In the genomic region with DNA sequence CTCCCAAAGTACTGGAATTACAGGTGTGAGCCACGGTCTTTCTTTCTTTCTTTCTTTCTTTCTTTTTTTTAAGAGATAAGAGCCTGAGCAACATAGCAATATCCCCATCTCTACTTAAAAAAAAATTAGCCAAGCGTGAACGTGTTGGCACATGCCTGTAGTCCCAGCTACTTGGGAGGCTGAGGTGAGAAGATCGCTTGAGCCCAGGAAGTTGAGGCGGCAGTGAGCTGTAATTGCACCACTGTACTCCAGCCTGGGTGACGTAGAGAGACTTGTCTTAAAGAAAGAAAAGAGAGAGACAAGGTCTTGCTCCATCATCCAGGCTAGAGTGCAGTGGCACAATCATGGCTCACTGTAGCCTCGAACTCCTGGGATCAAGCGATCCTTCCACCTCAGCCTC, we compare ENCODE assay signal across 19 cellular contexts.
"Had no signal": no experiment of that assay in that cellular context is flagged by ENCODE, and none has a peak within 500 bp of the region (broad histone marks: within the 10 kb centered on the region; RNA-seq: fewer than 3 reads in every experiment).

No MANE protein-coding gene starts in this region.

- H3K9me3 ChIP-seq: colonic mucosa, upper lobe of left lung, vagina had no signal

- H3K4me3 Mint-ChIP-seq: mesothelial cell of epicardium; natural killer cell; neural crest cell; stimulated activated memory B cell treated with anti-CD40 and anti-IgM and Interleukin-4, amounts not matched to agents 10 μg/mL and 1 μg/mL and 100 μg/mL, for 72 hours; stimulated activated naive CD8-positive, alpha-beta T cell treated with anti-CD3 and anti-CD28 coated beads, Interleukin-15, Interleukin-2, amounts not matched to agents 100 ng/mL and 50 ng/mL, for 24 hours had no signal

- H3K9me3 Mint-ChIP-seq: neural crest cell; stimulated activated naive CD8-positive, alpha-beta T cell treated with anti-CD3 and anti-CD28 coated beads, Interleukin-15, Interleukin-2, amounts not matched to agents 100 ng/mL and 50 ng/mL, for 24 hours had no signal

- DNase-seq: colonic mucosa; dermis blood vessel endothelial cell; foreskin melanocyte; hippocampal formation; kidney glomerular epithelial cell; natural killer cell; right cardiac atrium; stimulated activated CD4-positive, alpha-beta T cell treated with anti-CD3 and anti-CD28 coated beads, Interleukin-15, amount 100 ng/mL, for 24 hours; stimulated activated CD4-positive, alpha-beta T cell treated with anti-CD3 and anti-CD28 coated beads, Interleukin-1b, Interleukin-23, amount 100 ng/mL, for 48 hours; stimulated activated CD4-positive, alpha-beta T cell treated with anti-CD3 and anti-CD28 coated beads, Interleukin-4, amount 100 ng/mL, for 24 hours; upper lobe of left lung had no signal

- H3K36me3 ChIP-seq: colonic mucosa, heart left ventricle, tibial artery, upper lobe of left lung, vagina had no signal

- H3K27me3 ChIP-seq: colonic mucosa, upper lobe of left lung, vagina had no signal

- H3K27ac Mint-ChIP-seq: mesothelial cell of epicardium; natural killer cell; progenitor cell of endocrine pancreas; stimulated activated memory B cell treated with anti-CD40 and anti-IgM and Interleukin-4, amounts not matched to agents 10 μg/mL and 1 μg/mL and 100 μg/mL, for 72 hours; stimulated activated naive CD8-positive, alpha-beta T cell treated with anti-CD3 and anti-CD28 coated beads, Interleukin-15, Interleukin-2, amounts not matched to agents 100 ng/mL and 50 ng/mL, for 24 hours had no signal

- H3K36me3 Mint-ChIP-seq: mesothelial cell of epicardium; natural killer cell; stimulated activated memory B cell treated with anti-CD40 and anti-IgM and Interleukin-4, amounts not matched to agents 10 μg/mL and 1 μg/mL and 100 μg/mL, for 72 hours had no signal

- H3K4me1 ChIP-seq: colonic mucosa, tibial artery, upper lobe of left lung had no signal

- H3K27ac ChIP-seq: colonic mucosa, heart left ventricle, tibial artery, upper lobe of left lung, vagina had no signal

- H3K4me1 Mint-ChIP-seq: natural killer cell; neural crest cell; stimulated activated memory B cell treated with anti-CD40 and anti-IgM and Interleukin-4, amounts not matched to agents 10 μg/mL and 1 μg/mL and 100 μg/mL, for 72 hours had no signal

- H3K4me3 ChIP-seq: colonic mucosa, heart left ventricle, tibial artery, upper lobe of left lung, vagina had no signal
